In genomic region chr10:114810926-114811325, GRCh38 we compare ENCODE assay signal across 12 cellular contexts. TPM values are rescaled to one million over a fixed set of nuclear protein-coding genes. Genes with fewer than 3 reads are reported as not detected.
A peak's percentile ranks its signal among the peaks of the same experiment; 100 is the strongest.
DNase-seq lines count a peak whose midpoint lies in the region; ATAC-seq and TF ChIP-seq lines count a peak whose summit lies in the region.
"Had no signal": no experiment of that assay in that cellular context is flagged by ENCODE, and none has a peak within 500 bp of the region (broad histone marks: within the 10 kb centered on the region; RNA-seq: fewer than 3 reads in every experiment).

No MANE protein-coding gene starts in this region.

- peak overlapping the region; percentile 61 for H3K27ac ChIP-seq in CD4-positive, CD25-positive, alpha-beta regulatory T cell (ENCODE audit: insufficient read depth, low read length, poor library complexity, severe bottlenecking)

- CTCF ChIA-PET in WTC11 (lab: Charles Lee): interaction anchor here (0.6 kb wide), 1 partner anchor 26 kb away, joined by 5 read pairs; no protein-coding TSS in a partner anchor

- peak overlapping the region; percentile 3 to 85 (median 70) for H3K4me3 Mint-ChIP-seq in CD4-positive, CD25-positive, alpha-beta regulatory T cell
- no peak overlapping the region for H3K4me3 Mint-ChIP-seq in WTC11
- H3K4me3 Mint-ChIP-seq: naive thymus-derived CD8-positive, alpha-beta T cell had no signal

- H3K36me3 ChIP-seq in CD4-positive, CD25-positive, alpha-beta regulatory T cell (ENCODE audit: control insufficient read depth, insufficient read depth, low read length): no peaks in the 10 kb centered on the region

- H3K27me3 ChIP-seq in CD4-positive, CD25-positive, alpha-beta regulatory T cell (ENCODE audit: control insufficient read depth, insufficient read depth, low read length): no peaks in the 10 kb centered on the region

- peaks cover 3% of the 10 kb centered on the region for H3K36me3 Mint-ChIP-seq in CD4-positive, CD25-positive, alpha-beta regulatory T cell
- no peaks in the 10 kb centered on the region for H3K36me3 Mint-ChIP-seq in WTC11

- peak overlapping the region; percentile 80 to 89 (median 83) for H3K27ac Mint-ChIP-seq in CD4-positive, CD25-positive, alpha-beta regulatory T cell
- H3K27ac Mint-ChIP-seq in WTC11: no peak overlapping the region

- H3K9me3 Mint-ChIP-seq in CD4-positive, CD25-positive, alpha-beta regulatory T cell: peaks cover 0 to 5% (median 0%) of the 10 kb centered on the region in 7 donors
- H3K9me3 Mint-ChIP-seq in WTC11: peaks cover 12% of the 10 kb centered on the region

- H3K4me1 Mint-ChIP-seq in CD4-positive, CD25-positive, alpha-beta regulatory T cell: peaks cover 32 to 52% (median 42%) of the 10 kb centered on the region in 4 donors
- H3K4me1 Mint-ChIP-seq in WTC11: 0 out of 2 replicates have a peak, but pooled peaks cover 3% of the 10 kb centered on the region

- H3K27me3 Mint-ChIP-seq in CD4-positive, CD25-positive, alpha-beta regulatory T cell: no peaks in the 10 kb centered on the region
- H3K27me3 Mint-ChIP-seq in WTC11 (ENCODE audit: low read depth): no peaks in the 10 kb centered on the region; the same call in 1 of the 2 replicates

- peak in 1 of 3 donors; percentile 83 for DNase-seq in CD4-positive, CD25-positive, alpha-beta regulatory T cell
- DNase-seq in WTC11 (ENCODE audit: low spot score): no peak
- DNase-seq in islet precursor cell: no peak
- DNase-seq in DMS153 (lab: John Stamatoyannopoulos, UW): no peak
- no peak for DNase-seq in stimulated activated CD4-positive, alpha-beta T cell treated with anti-CD3 and anti-CD28 coated beads, Interleukin-4, amount 100 ng/mL, for 4 hours
- DNase-seq: cortex of kidney; hypothalamus; naive thymus-derived CD8-positive, alpha-beta T cell; NCI-H1048 had no signal

- POLR2A ChIA-PET in WTC11 (lab: Charles Lee): no interaction called here

- peaks cover 39% of the 10 kb centered on the region for H3K4me1 ChIP-seq in CD4-positive, CD25-positive, alpha-beta regulatory T cell (ENCODE audit: control insufficient read depth, insufficient read depth, low read length, poor library complexity, severe bottlenecking)

- no peak for TF ChIP-seq CTCF in WTC11 (IDR thresholded peaks at IDR 0.05)

- peak; percentile 58 to 68 for ATAC-seq in CD4-positive, CD25-positive, alpha-beta regulatory T cell (ENCODE audit: low read depth in 2 of 2)
- ATAC-seq in GM18870 (IDR thresholded peaks at IDR 0.05; ENCODE audit: unreplicated experiment) (peak; percentile 100), HG02571 (IDR thresholded peaks at IDR 0.05; ENCODE audit: unreplicated experiment) (peak; percentile 99), HG03457 (IDR thresholded peaks at IDR 0.05; ENCODE audit: unreplicated experiment) (peak; percentile 99), WTC11 (no peak)
- ATAC-seq: naive thymus-derived CD8-positive, alpha-beta T cell had no signal

- peak overlapping the region; percentile 73 for H3K4me3 ChIP-seq in CD4-positive, CD25-positive, alpha-beta regulatory T cell (ENCODE audit: low read depth, low read length)

- no peaks in the 10 kb centered on the region for H3K9me3 ChIP-seq in CD4-positive, CD25-positive, alpha-beta regulatory T cell (ENCODE audit: control insufficient read depth in 2 of 2, low read length in 2 of 2)

TF ChIP-seq in WTC11, 78 proteins besides CTCF, POLR2A, EP300 and RAD21:
- TF ChIP-seq, protein P1, sequence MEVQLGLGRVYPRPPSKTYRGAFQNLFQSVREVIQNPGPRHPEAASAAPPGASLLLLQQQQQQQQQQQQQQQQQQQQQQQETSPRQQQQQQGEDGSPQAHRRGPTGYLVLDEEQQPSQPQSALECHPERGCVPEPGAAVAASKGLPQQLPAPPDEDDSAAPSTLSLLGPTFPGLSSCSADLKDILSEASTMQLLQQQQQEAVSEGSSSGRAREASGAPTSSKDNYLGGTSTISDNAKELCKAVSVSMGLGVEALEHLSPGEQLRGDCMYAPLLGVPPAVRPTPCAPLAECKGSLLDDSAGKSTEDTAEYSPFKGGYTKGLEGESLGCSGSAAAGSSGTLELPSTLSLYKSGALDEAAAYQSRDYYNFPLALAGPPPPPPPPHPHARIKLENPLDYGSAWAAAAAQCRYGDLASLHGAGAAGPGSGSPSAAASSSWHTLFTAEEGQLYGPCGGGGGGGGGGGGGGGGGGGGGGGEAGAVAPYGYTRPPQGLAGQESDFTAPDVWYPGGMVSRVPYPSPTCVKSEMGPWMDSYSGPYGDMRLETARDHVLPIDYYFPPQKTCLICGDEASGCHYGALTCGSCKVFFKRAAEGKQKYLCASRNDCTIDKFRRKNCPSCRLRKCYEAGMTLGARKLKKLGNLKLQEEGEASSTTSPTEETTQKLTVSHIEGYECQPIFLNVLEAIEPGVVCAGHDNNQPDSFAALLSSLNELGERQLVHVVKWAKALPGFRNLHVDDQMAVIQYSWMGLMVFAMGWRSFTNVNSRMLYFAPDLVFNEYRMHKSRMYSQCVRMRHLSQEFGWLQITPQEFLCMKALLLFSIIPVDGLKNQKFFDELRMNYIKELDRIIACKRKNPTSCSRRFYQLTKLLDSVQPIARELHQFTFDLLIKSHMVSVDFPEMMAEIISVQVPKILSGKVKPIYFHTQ (CRISPR knock-in tag; IDR thresholded peaks at IDR 0.05): no peak
- no peak for TF ChIP-seq MAX (CRISPR knock-in tag; IDR thresholded peaks at IDR 0.05)
- no peak for TF ChIP-seq ZNF317 (CRISPR knock-in tag; IDR thresholded peaks at IDR 0.05; ENCODE audit: borderline replicate concordance, low read depth)
- TF ChIP-seq NFE2L1 (CRISPR knock-in tag; IDR thresholded peaks at IDR 0.05): no peak
- no peak for TF ChIP-seq NR1H2 (CRISPR knock-in tag; IDR thresholded peaks at IDR 0.05)
- no peak for TF ChIP-seq CREM (CRISPR knock-in tag; IDR thresholded peaks at IDR 0.05)
- TF ChIP-seq, protein P2, sequence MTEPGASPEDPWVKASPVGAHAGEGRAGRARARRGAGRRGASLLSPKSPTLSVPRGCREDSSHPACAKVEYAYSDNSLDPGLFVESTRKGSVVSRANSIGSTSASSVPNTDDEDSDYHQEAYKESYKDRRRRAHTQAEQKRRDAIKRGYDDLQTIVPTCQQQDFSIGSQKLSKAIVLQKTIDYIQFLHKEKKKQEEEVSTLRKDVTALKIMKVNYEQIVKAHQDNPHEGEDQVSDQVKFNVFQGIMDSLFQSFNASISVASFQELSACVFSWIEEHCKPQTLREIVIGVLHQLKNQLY (CRISPR knock-in tag; IDR thresholded peaks at IDR 0.05): no peak
- no peak for TF ChIP-seq GRHL2 (CRISPR knock-in tag; IDR thresholded peaks at IDR 0.05; ENCODE audit: insufficient replicate concordance, severe bottlenecking)
- TF ChIP-seq SMAD4 (CRISPR knock-in tag; IDR thresholded peaks at IDR 0.05): no peak
- TF ChIP-seq MXD4 (CRISPR knock-in tag; IDR thresholded peaks at IDR 0.05; ENCODE audit: borderline replicate concordance): no peak

RNA-seq across cellular contexts. Expression of gene FHIP2A, which starts 10.7 kb away (rescaled TPM):
- 85.5 TPM for total RNA-seq in CD4-positive, CD25-positive, alpha-beta regulatory T cell
- 10 to 100 TPM; 22.3 to 41.2 (median 28.2) TPM for polyA plus RNA-seq in CD4-positive, CD25-positive, alpha-beta regulatory T cell
- 14.3 to 15.5 TPM (median 14.6 TPM) in 3 replicates for total RNA-seq in WTC11 (2021)
